ENCODE assay signal across 1 cellular context in genomic region chr1:203797948-203798347, GRCh38.
TF ChIP-seq lines count a peak whose summit lies in the region.

No MANE protein-coding gene starts in this region.

TF ChIP-seq in GM23338, 12 proteins besides CTCF, POLR2A, EP300 and RAD21 (continued from another document):
- TF ChIP-seq, protein P1, sequence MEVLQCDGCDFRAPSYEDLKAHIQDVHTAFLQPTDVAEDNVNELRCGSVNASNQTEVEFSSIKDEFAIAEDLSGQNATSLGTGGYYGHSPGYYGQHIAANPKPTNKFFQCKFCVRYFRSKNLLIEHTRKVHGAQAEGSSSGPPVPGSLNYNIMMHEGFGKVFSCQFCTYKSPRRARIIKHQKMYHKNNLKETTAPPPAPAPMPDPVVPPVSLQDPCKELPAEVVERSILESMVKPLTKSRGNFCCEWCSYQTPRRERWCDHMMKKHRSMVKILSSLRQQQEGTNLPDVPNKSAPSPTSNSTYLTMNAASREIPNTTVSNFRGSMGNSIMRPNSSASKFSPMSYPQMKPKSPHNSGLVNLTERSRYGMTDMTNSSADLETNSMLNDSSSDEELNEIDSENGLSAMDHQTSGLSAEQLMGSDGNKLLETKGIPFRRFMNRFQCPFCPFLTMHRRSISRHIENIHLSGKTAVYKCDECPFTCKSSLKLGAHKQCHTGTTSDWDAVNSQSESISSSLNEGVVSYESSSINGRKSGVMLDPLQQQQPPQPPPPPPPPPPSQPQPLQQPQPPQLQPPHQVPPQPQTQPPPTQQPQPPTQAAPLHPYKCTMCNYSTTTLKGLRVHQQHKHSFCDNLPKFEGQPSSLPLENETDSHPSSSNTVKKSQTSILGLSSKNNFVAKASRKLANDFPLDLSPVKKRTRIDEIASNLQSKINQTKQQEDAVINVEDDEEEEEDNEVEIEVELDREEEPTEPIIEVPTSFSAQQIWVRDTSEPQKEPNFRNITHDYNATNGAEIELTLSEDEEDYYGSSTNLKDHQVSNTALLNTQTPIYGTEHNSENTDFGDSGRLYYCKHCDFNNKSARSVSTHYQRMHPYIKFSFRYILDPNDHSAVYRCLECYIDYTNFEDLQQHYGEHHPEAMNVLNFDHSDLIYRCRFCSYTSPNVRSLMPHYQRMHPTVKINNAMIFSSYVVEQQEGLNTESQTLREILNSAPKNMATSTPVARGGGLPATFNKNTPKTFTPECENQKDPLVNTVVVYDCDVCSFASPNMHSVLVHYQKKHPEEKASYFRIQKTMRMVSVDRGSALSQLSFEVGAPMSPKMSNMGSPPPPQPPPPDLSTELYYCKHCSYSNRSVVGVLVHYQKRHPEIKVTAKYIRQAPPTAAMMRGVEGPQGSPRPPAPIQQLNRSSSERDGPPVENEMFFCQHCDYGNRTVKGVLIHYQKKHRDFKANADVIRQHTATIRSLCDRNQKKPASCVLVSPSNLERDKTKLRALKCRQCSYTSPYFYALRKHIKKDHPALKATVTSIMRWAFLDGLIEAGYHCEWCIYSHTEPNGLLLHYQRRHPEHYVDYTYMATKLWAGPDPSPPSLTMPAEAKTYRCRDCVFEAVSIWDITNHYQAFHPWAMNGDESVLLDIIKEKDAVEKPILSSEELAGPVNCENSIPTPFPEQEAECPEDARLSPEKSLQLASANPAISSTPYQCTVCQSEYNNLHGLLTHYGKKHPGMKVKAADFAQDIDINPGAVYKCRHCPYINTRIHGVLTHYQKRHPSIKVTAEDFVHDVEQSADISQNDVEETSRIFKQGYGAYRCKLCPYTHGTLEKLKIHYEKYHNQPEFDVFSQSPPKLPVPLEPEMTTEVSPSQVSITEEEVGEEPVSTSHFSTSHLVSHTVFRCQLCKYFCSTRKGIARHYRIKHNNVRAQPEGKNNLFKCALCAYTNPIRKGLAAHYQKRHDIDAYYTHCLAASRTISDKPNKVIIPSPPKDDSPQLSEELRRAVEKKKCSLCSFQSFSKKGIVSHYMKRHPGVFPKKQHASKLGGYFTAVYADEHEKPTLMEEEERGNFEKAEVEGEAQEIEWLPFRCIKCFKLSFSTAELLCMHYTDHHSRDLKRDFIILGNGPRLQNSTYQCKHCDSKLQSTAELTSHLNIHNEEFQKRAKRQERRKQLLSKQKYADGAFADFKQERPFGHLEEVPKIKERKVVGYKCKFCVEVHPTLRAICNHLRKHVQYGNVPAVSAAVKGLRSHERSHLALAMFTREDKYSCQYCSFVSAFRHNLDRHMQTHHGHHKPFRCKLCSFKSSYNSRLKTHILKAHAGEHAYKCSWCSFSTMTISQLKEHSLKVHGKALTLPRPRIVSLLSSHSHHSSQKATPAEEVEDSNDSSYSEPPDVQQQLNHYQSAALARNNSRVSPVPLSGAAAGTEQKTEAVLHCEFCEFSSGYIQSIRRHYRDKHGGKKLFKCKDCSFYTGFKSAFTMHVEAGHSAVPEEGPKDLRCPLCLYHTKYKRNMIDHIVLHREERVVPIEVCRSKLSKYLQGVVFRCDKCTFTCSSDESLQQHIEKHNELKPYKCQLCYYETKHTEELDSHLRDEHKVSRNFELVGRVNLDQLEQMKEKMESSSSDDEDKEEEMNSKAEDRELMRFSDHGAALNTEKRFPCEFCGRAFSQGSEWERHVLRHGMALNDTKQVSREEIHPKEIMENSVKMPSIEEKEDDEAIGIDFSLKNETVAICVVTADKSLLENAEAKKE (CRISPR knock-in tag; IDR thresholded peaks at IDR 0.05), result no peak
- no peak for TF ChIP-seq EZH2phosphoT487 (IDR thresholded peaks at IDR 0.05; ENCODE audit: unreplicated experiment)
- TF ChIP-seq, protein P2, sequence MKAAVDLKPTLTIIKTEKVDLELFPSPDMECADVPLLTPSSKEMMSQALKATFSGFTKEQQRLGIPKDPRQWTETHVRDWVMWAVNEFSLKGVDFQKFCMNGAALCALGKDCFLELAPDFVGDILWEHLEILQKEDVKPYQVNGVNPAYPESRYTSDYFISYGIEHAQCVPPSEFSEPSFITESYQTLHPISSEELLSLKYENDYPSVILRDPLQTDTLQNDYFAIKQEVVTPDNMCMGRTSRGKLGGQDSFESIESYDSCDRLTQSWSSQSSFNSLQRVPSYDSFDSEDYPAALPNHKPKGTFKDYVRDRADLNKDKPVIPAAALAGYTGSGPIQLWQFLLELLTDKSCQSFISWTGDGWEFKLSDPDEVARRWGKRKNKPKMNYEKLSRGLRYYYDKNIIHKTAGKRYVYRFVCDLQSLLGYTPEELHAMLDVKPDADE (IDR thresholded peaks at IDR 0.05), result no peak
